Comparison of ENCODE assay signal across 8 cellular contexts in genomic region chr5:177429248-177430045, GRCh38. TPM values are rescaled to one million over a fixed set of nuclear protein-coding genes. Genes with fewer than 3 reads are reported as not detected.
DNase-seq lines count a peak whose midpoint lies in the region; ATAC-seq, FAIRE-seq and TF ChIP-seq lines count a peak whose summit lies in the region.

No MANE protein-coding gene starts in this region.

- H3K36me3 ChIP-seq in breast epithelium = no peaks in the 10 kb centered on the region

- H3K4me1 ChIP-seq in breast epithelium = peaks cover 5 to 17% of the 10 kb centered on the region in 2 donors

- POLR2A ChIA-PET in WTC11 (lab: Charles Lee) = interaction anchor here (0.6 to 1.7 kb wide), 3 partner anchors 18 to 26 kb away, joined by 3 to 5 read pairs (median 3); no protein-coding TSS in a partner anchor

- no peak overlapping the region for H3K27ac Mint-ChIP-seq in WTC11
- peak overlapping the region; percentile 93 for H3K27ac Mint-ChIP-seq in central memory CD8-positive, alpha-beta T cell (ENCODE audit: low read depth)

- no peak for TF ChIP-seq CTCF in WTC11 (IDR thresholded peaks at IDR 0.05)
- no peak for TF ChIP-seq CTCF in breast epithelium (IDR thresholded peaks at IDR 0.05)

- H3K4me3 Mint-ChIP-seq in WTC11 = 0 out of 2 replicates have a peak overlapping the region, but pooled peaks have one; percentile 18
- peak overlapping the region; percentile 80 for H3K4me3 Mint-ChIP-seq in central memory CD8-positive, alpha-beta T cell

- no peak overlapping the region for H3K4me3 ChIP-seq in breast epithelium

- H3K27me3 ChIP-seq in breast epithelium = no peaks in the 10 kb centered on the region

- H3K27ac ChIP-seq in breast epithelium = no peak overlapping the region

- H3K27me3 Mint-ChIP-seq in WTC11 (ENCODE audit: low read depth) = peaks cover 1% of the 10 kb centered on the region
- H3K27me3 Mint-ChIP-seq in central memory CD8-positive, alpha-beta T cell = no peaks in the 10 kb centered on the region

- no peak for TF ChIP-seq POLR2A in breast epithelium (IDR thresholded peaks at IDR 0.05)

- no peaks in the 10 kb centered on the region for H3K9me3 Mint-ChIP-seq in WTC11
- no peaks in the 10 kb centered on the region for H3K9me3 Mint-ChIP-seq in central memory CD8-positive, alpha-beta T cell

- intact Hi-C loops in breast epithelium (cut with DNase I; ENCODE audit: low total_unique reads) = no loop called here

- peaks cover 3% of the 10 kb centered on the region for H3K36me3 Mint-ChIP-seq in WTC11
- peaks cover 61% of the 10 kb centered on the region for H3K36me3 Mint-ChIP-seq in central memory CD8-positive, alpha-beta T cell (ENCODE audit: insufficient read depth)

- CTCF ChIA-PET in WTC11 (lab: Charles Lee) = interaction anchor here (0.7 to 9.4 kb wide), 9 partner anchors 16 to 119 kb away, joined by 3 to 95 read pairs (median 5); partner anchors contain the start of gene PFN3

- FAIRE-seq in urothelium cell line (lab: Jason Lieb, UNC) = no peak

- H3K9me3 ChIP-seq in breast epithelium = no peaks in the 10 kb centered on the region

- no peak for ATAC-seq in WTC11
- peak; percentile 5 for ATAC-seq in central memory CD8-positive, alpha-beta T cell (replicated peaks; ENCODE audit: extremely low read depth, poor library complexity, severe bottlenecking)

- DNase-seq in GM19238 (ENCODE audit: insufficient read length, low spot score) = peak; percentile 72
- DNase-seq in WTC11 (ENCODE audit: low spot score) = no peak
- peak; percentile 52 to 72 for DNase-seq in central memory CD8-positive, alpha-beta T cell (ENCODE audit: low spot score in 2 of 2)
- DNase-seq in renal cortical epithelial cell (ENCODE audit: low read depth) = peak; percentile 41
- DNase-seq in urothelium cell line (ENCODE audit: low spot score) = no peak
- DNase-seq in DMS114 treated with DMSO at 0.1 percent for 48 hours (lab: John Stamatoyannopoulos, UW; ENCODE audit: unreplicated experiment) = no peak
- DNase-seq in epidermal melanocyte (ENCODE audit: insufficient read length, low spot score) = no peak
- no peak for DNase-seq in breast epithelium (ENCODE audit: low spot score in 2 of 2)

- peaks cover 18% of the 10 kb centered on the region for H3K4me1 Mint-ChIP-seq in WTC11
- peaks cover 61% of the 10 kb centered on the region for H3K4me1 Mint-ChIP-seq in central memory CD8-positive, alpha-beta T cell

TF ChIP-seq in WTC11, 78 proteins besides CTCF, POLR2A, EP300 and RAD21:
- TF ChIP-seq ZNF219 (CRISPR knock-in tag; IDR thresholded peaks at IDR 0.05; ENCODE audit: borderline replicate concordance) = no peak
- TF ChIP-seq ESRRA (CRISPR knock-in tag; IDR thresholded peaks at IDR 0.05; ENCODE audit: borderline replicate concordance) = no peak
- no peak for TF ChIP-seq GRHL2 (CRISPR knock-in tag; IDR thresholded peaks at IDR 0.05; ENCODE audit: insufficient replicate concordance, severe bottlenecking)
- TF ChIP-seq RORB (CRISPR knock-in tag; IDR thresholded peaks at IDR 0.05) = no peak
- no peak for TF ChIP-seq FOXK1 (CRISPR knock-in tag; IDR thresholded peaks at IDR 0.05)
- no peak for TF ChIP-seq NR2C2 (CRISPR knock-in tag; IDR thresholded peaks at IDR 0.05)
- no peak for TF ChIP-seq ZNF425 (CRISPR knock-in tag; conservative IDR thresholded peaks at IDR 0.05)
- TF ChIP-seq NR3C1 (CRISPR knock-in tag; conservative IDR thresholded peaks at IDR 0.05; ENCODE audit: low read depth) = no peak
- no peak for TF ChIP-seq ZBTB43 (CRISPR knock-in tag; IDR thresholded peaks at IDR 0.05)
TF ChIP-seq in WTC11: peak in this region for 0.

RNA-seq across cellular contexts. Expression of gene GRK6, which starts 3.0 kb away (rescaled TPM):
- total RNA-seq in WTC11 (2021) (60.7 to 69.2 TPM (median 61.7 TPM) in 3 replicates), renal cortical epithelial cell (21.3 and 31.1 TPM in 2 replicates), breast epithelium (10 to 100 TPM; 21.3 to 25.0 (median 22.1) TPM)

RNA-seq across cellular contexts. Expression of gene PRR7, which starts 17.2 kb away (rescaled TPM):
- total RNA-seq in WTC11 (2021) (13.1 to 14.7 TPM (median 14.6 TPM) in 3 replicates), renal cortical epithelial cell (9.4 and 11.0 TPM in 2 replicates), breast epithelium (1 to 10 TPM in 2 of 3 donors, under 1 TPM in 1; 0.48 to 2.0 (median 1.3) TPM)

RNA-seq across cellular contexts. Expression of gene F12, which starts 20.1 kb away (rescaled TPM):
- total RNA-seq in WTC11 (2021) = 10.0 to 12.8 TPM (median 12.1 TPM) in 3 replicates
- total RNA-seq in renal cortical epithelial cell = 3.1 and 5.9 TPM in 2 replicates
- total RNA-seq in breast epithelium = 1 to 10 TPM in 2 of 3 donors, under 1 TPM in 1; 0.64 to 2.9 (median 2.6) TPM

RNA-seq across cellular contexts. Expression of gene PFN3, which starts 29.0 kb away (rescaled TPM):
- total RNA-seq in WTC11 (2021) (0.48 TPM in 1 of 3 replicates, not detected in the others), renal cortical epithelial cell (not detected in 2 replicates), breast epithelium (not detected)

RNA-seq across cellular contexts. Expression of gene DBN1, which starts 44.0 kb away (rescaled TPM):
- total RNA-seq in WTC11 (2021) (267 to 288 TPM (median 269 TPM) in 3 replicates), renal cortical epithelial cell (191 and 241 TPM in 2 replicates), breast epithelium (10 to 100 TPM; 30.7 to 94.6 (median 61.3) TPM)

Comparison
In these comparisons a context has a peak if more than half of its experiments do, and no peak if none do; other contexts are left out.
1. DNase-seq: peak in GM19238 (single experiment), central memory CD8-positive, alpha-beta T cell (2 of 2) and renal cortical epithelial cell (single experiment); none in WTC11 (single experiment), urothelium cell line (single experiment), DMS114 treated with DMSO at 0.1 percent for 48 hours (single experiment), epidermal melanocyte (single experiment) and breast epithelium (0 of 2).